ENCODE assay signal across 15 cellular contexts in the genomic region with DNA sequence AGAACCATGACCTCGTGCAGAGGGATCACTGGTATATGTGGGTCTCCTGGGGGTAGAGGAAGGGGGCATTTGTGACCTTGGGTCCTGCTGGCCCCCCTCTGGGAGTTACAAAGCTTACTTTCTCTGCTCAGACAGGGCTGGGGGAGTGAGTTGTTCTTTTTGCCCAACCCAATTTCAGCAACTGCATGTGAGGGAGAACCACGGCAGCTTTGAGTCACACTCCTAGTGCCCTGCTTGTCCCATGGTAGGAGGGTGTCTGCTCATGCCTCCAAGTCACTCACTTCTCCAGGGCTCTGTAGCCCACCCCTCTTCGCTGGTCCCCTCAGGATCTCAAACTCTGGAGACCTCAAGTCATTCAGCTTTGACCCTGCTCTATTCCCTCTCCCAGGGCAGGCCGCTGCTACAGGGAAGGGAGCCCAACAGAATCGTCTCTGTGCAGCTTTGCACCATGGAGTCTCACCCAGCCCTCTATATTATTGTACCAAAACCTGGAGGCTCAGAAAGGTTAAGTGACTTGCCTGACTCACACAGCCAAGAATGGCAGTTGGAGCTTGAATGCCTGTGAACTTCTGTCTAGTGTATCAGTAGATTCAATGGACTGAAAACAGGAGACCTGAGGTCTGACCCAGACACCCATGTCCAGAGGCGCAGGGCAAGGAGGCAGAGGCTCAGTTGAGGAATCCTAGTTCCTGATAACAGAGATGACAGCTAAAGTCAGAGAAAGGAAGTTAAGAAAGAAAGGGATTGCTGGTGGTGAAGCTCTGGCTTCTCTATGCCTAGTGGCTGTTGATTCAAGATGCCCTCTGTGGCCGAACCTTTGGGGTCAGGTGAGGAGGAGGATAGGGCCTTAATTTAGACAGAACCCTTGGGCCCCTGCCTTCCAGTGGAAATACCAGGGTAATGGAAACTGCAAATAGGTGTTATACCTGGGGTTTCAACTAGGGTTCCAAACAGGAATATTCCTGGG.
"Had no signal": no experiment of that assay in that cellular context is flagged by ENCODE, and none has a peak within 500 bp of the region (broad histone marks: within the 10 kb centered on the region; RNA-seq: fewer than 3 reads in every experiment).

No MANE protein-coding gene starts in this region.

- H3K27ac Mint-ChIP-seq: activated naive CD8-positive, alpha-beta T cell treated with anti-CD3 and anti-CD28 coated beads, Interleukin-2, amount 10 ng/mL, durations not matched to agents 7 days and 5 days; nephron progenitor cell had no signal

- H3K9me3 Mint-ChIP-seq: activated naive CD8-positive, alpha-beta T cell treated with anti-CD3 and anti-CD28 coated beads, Interleukin-2, amount 10 ng/mL, durations not matched to agents 7 days and 5 days; nephron progenitor cell had no signal

- H3K4me3 Mint-ChIP-seq: activated naive CD8-positive, alpha-beta T cell treated with anti-CD3 and anti-CD28 coated beads, Interleukin-2, amount 10 ng/mL, durations not matched to agents 7 days and 5 days; nephron progenitor cell had no signal

- DNase-seq: activated CD4-positive, CD25-positive, alpha-beta regulatory T cell; activated naive CD8-positive, alpha-beta T cell treated with anti-CD3 and anti-CD28 coated beads, Interleukin-2, amount 10 ng/mL, durations not matched to agents 7 days and 5 days; body of pancreas; dermis blood vessel endothelial cell; effector memory CD4-positive, alpha-beta T cell; esophagus squamous epithelium; heart right ventricle; kidney glomerular epithelial cell; left ventricle myocardium inferior; nephron progenitor cell; occipital lobe; retina; stimulated activated CD4-positive, alpha-beta T cell treated with anti-CD3 and anti-CD28 coated beads, Interleukin-2, amount 100 ng/mL, for 24 hours; testis; upper lobe of right lung had no signal

- H3K27me3 ChIP-seq: body of pancreas, testis, upper lobe of right lung had no signal

- H3K4me3 ChIP-seq: body of pancreas, esophagus squamous epithelium, heart right ventricle, left ventricle myocardium inferior, testis, upper lobe of right lung had no signal

- H3K36me3 ChIP-seq: esophagus squamous epithelium, heart right ventricle, left ventricle myocardium inferior, upper lobe of right lung had no signal

- ATAC-seq: body of pancreas, heart right ventricle, upper lobe of right lung had no signal

- H3K4me1 ChIP-seq: body of pancreas, testis had no signal

- H3K9me3 ChIP-seq: body of pancreas, esophagus squamous epithelium, heart right ventricle, left ventricle myocardium inferior, testis, upper lobe of right lung had no signal

- H3K36me3 Mint-ChIP-seq: activated naive CD8-positive, alpha-beta T cell treated with anti-CD3 and anti-CD28 coated beads, Interleukin-2, amount 10 ng/mL, durations not matched to agents 7 days and 5 days had no signal

- H3K27ac ChIP-seq: body of pancreas, esophagus squamous epithelium, left ventricle myocardium inferior, testis, upper lobe of right lung had no signal
